Comparison of ENCODE assay signal across 1 cellular context in genomic region chr2:85611705-85612587, GRCh38.
TF ChIP-seq lines count a peak whose summit lies in the region.

TSS of gene C2orf68 (minus strand) at chr2:85612066. CDS start at chr2:85611984, 82 bp downstream.

TF ChIP-seq in GM12878, 131 proteins besides CTCF, POLR2A, EP300 and RAD21 (continued from another document and continues in another):
- TF ChIP-seq SMAD5 (IDR thresholded peaks at IDR 0.05; ENCODE audit: low read depth) (peak; percentile 72; the same call in 1 of the 2 replicates), CBX3 (IDR thresholded peaks at IDR 0.05; ENCODE audit: borderline replicate concordance, low read depth) (no peak), MXI1 (IDR thresholded peaks at IDR 0.05; ENCODE audit: low read depth, low read length) (peak; percentile 31; the same call in 1 of the 2 replicates), EED (IDR thresholded peaks at IDR 0.05; ENCODE audit: low read depth) (no peak), RELB (IDR thresholded peaks at IDR 0.05; ENCODE audit: low read depth) (peak; percentile 90), ATF7 (IDR thresholded peaks at IDR 0.05; ENCODE audit: low read depth) (no peak), IKZF2 (IDR thresholded peaks at IDR 0.05) (peak in 1 of 2 experiments; percentile 14; a peak in 1 of 4 replicates), USF1 (IDR thresholded peaks at IDR 0.05; ENCODE audit: borderline replicate concordance, extremely low read length, insufficient read depth, low read depth, low read length) (no peak), ZBTB11 (CRISPR knock-in tag; IDR thresholded peaks at IDR 0.05) (no peak), PRDM15 (CRISPR knock-in tag; IDR thresholded peaks at IDR 0.05) (no peak), IKZF1 (conservative IDR thresholded peaks at IDR 0.05) (peak; percentile 91), SUZ12 (IDR thresholded peaks at IDR 0.05; ENCODE audit: unreplicated experiment) (no peak), NFXL1 (IDR thresholded peaks at IDR 0.05; ENCODE audit: borderline replicate concordance) (no peak), RELA (IDR thresholded peaks at IDR 0.05; ENCODE audit: borderline replicate concordance, partially characterized antibody) (peak; percentile 21), JUND (IDR thresholded peaks at IDR 0.05; ENCODE audit: low read depth, low read length) (no peak), KLF5 (IDR thresholded peaks at IDR 0.05; ENCODE audit: partially characterized antibody) (peak; percentile 39), ZBTB40 (IDR thresholded peaks at IDR 0.05; ENCODE audit: borderline replicate concordance) (peak; percentile 90), ZNF207 (IDR thresholded peaks at IDR 0.05; ENCODE audit: borderline replicate concordance) (no peak), E2F8 (IDR thresholded peaks at IDR 0.05; ENCODE audit: low read depth, partially characterized antibody) (peak; percentile 65), ATF3 (IDR thresholded peaks at IDR 0.05; ENCODE audit: borderline replicate concordance, extremely low read depth, low read depth, low read length) (no peak), NKRF (conservative IDR thresholded peaks at IDR 0.05) (peak; percentile 85), ETV6 (conservative IDR thresholded peaks at IDR 0.05 in 1 of 2, IDR thresholded peaks at IDR 0.05 in 1 of 2; ENCODE audit: borderline replicate concordance in 1 of 2, low read depth in 1 of 2) (no peak), PBX3 (IDR thresholded peaks at IDR 0.05; ENCODE audit: insufficient replicate concordance, low read depth, low read length) (no peak), HDGF (IDR thresholded peaks at IDR 0.05) (no peak), MTA3 (IDR thresholded peaks at IDR 0.05; ENCODE audit: borderline replicate concordance, low read length) (no peak), NFIC (IDR thresholded peaks at IDR 0.05; ENCODE audit: low read depth, low read length) (no peak), EZH2 (IDR thresholded peaks at IDR 0.05; ENCODE audit: borderline replicate concordance, control insufficient read depth, low read depth, low read length) (no peak), LARP7 (IDR thresholded peaks at IDR 0.05) (peak; percentile 93), SIX5 (IDR thresholded peaks at IDR 0.05; ENCODE audit: low read depth, low read length, severe bottlenecking) (peak; percentile 45), RBBP5 (conservative IDR thresholded peaks at IDR 0.05) (no peak), CBFB (IDR thresholded peaks at IDR 0.05; ENCODE audit: low read depth) (peak; percentile 31; the same call in 1 of the 2 replicates), E2F4 (IDR thresholded peaks at IDR 0.05; ENCODE audit: low read depth, low read length) (no peak), FOS (IDR thresholded peaks at IDR 0.05; ENCODE audit: borderline replicate concordance, extremely low read depth, insufficient read length) (no peak), TCF7 (IDR thresholded peaks at IDR 0.05; ENCODE audit: borderline replicate concordance) (no peak), DPF2 (IDR thresholded peaks at IDR 0.05) (no peak; the same call in 1 of the 2 replicates)
